In genomic region chr11:575996-576756, GRCh38 we compare ENCODE assay signal across 1 cellular context.
A peak's percentile ranks its signal among the peaks of the same experiment; 100 is the strongest.
TF ChIP-seq lines count a peak whose summit lies in the region.

A gene with protein sequence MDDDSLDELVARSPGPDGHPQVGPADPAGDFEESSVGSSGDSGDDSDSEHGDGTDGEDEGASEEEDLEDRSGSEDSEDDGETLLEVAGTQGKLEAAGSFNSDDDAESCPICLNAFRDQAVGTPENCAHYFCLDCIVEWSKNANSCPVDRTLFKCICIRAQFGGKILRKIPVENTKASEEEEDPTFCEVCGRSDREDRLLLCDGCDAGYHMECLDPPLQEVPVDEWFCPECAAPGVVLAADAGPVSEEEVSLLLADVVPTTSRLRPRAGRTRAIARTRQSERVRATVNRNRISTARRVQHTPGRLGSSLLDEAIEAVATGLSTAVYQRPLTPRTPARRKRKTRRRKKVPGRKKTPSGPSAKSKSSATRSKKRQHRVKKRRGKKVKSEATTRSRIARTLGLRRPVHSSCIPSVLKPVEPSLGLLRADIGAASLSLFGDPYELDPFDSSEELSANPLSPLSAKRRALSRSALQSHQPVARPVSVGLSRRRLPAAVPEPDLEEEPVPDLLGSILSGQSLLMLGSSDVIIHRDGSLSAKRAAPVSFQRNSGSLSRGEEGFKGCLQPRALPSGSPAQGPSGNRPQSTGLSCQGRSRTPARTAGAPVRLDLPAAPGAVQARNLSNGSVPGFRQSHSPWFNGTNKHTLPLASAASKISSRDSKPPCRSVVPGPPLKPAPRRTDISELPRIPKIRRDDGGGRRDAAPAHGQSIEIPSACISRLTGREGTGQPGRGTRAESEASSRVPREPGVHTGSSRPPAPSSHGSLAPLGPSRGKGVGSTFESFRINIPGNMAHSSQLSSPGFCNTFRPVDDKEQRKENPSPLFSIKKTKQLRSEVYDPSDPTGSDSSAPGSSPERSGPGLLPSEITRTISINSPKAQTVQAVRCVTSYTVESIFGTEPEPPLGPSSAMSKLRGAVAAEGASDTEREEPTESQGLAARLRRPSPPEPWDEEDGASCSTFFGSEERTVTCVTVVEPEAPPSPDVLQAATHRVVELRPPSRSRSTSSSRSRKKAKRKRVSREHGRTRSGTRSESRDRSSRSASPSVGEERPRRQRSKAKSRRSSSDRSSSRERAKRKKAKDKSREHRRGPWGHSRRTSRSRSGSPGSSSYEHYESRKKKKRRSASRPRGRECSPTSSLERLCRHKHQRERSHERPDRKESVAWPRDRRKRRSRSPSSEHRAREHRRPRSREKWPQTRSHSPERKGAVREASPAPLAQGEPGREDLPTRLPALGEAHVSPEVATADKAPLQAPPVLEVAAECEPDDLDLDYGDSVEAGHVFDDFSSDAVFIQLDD (N-terminal part only) (plus strand): TSS chr11:576470. CDS start chr11:581513, 5,043 bp downstream.

TF ChIP-seq in WTC11, 78 proteins besides CTCF, POLR2A, EP300 and RAD21 (continued from another document):
- TF ChIP-seq ZNF317 (CRISPR knock-in tag; IDR thresholded peaks at IDR 0.05; ENCODE audit: borderline replicate concordance, low read depth) (no peak), SP1 (CRISPR knock-in tag; conservative IDR thresholded peaks at IDR 0.05) (peak; percentile 83), STAT6 (CRISPR knock-in tag; conservative IDR thresholded peaks at IDR 0.05; ENCODE audit: low read depth) (no peak), FOXP1 (CRISPR knock-in tag; IDR thresholded peaks at IDR 0.05; ENCODE audit: borderline replicate concordance) (0 out of 2 replicates have a peak, but pooled peaks have one; percentile 19), JUN (CRISPR knock-in tag; IDR thresholded peaks at IDR 0.05) (no peak), IRF2 (CRISPR knock-in tag; IDR thresholded peaks at IDR 0.05; ENCODE audit: borderline replicate concordance, low read depth) (no peak), CREM (CRISPR knock-in tag; IDR thresholded peaks at IDR 0.05) (no peak), KAT7 (CRISPR knock-in tag; IDR thresholded peaks at IDR 0.05; ENCODE audit: borderline replicate concordance) (no peak; the same call in 1 of the 2 replicates), ELF4 (CRISPR knock-in tag; IDR thresholded peaks at IDR 0.05; ENCODE audit: low read depth) (no peak), USF1 (CRISPR knock-in tag; IDR thresholded peaks at IDR 0.05) (no peak), USF2 (CRISPR knock-in tag; IDR thresholded peaks at IDR 0.05) (no peak), IRF1 (CRISPR knock-in tag; IDR thresholded peaks at IDR 0.05) (no peak), FOXP4 (CRISPR knock-in tag; IDR thresholded peaks at IDR 0.05) (peak; percentile 69; the same call in 1 of the 2 replicates), ESRRA (CRISPR knock-in tag; IDR thresholded peaks at IDR 0.05; ENCODE audit: borderline replicate concordance) (no peak), ZBTB21 (CRISPR knock-in tag; IDR thresholded peaks at IDR 0.05; ENCODE audit: borderline replicate concordance) (no peak), NR2C2 (CRISPR knock-in tag; IDR thresholded peaks at IDR 0.05) (peak; percentile 90), CREB1 (CRISPR knock-in tag; IDR thresholded peaks at IDR 0.05) (no peak), ZNF416 (CRISPR knock-in tag; IDR thresholded peaks at IDR 0.05) (0 out of 2 replicates have a peak, but pooled peaks have one; percentile 46), GABPB1 (CRISPR knock-in tag; IDR thresholded peaks at IDR 0.05) (peak; percentile 67), NR3C1 (CRISPR knock-in tag; conservative IDR thresholded peaks at IDR 0.05; ENCODE audit: low read depth) (0 out of 2 replicates have a peak, but pooled peaks have one; percentile 24), SOX15 (CRISPR knock-in tag; IDR thresholded peaks at IDR 0.05) (no peak), ETV6 (CRISPR knock-in tag; IDR thresholded peaks at IDR 0.05) (peak; percentile 32; the same call in 1 of the 2 replicates), E2F4 (CRISPR knock-in tag; IDR thresholded peaks at IDR 0.05; ENCODE audit: borderline replicate concordance, low read depth) (peak; percentile 60; the same call in 1 of the 2 replicates)
- TF ChIP-seq, protein P1, sequence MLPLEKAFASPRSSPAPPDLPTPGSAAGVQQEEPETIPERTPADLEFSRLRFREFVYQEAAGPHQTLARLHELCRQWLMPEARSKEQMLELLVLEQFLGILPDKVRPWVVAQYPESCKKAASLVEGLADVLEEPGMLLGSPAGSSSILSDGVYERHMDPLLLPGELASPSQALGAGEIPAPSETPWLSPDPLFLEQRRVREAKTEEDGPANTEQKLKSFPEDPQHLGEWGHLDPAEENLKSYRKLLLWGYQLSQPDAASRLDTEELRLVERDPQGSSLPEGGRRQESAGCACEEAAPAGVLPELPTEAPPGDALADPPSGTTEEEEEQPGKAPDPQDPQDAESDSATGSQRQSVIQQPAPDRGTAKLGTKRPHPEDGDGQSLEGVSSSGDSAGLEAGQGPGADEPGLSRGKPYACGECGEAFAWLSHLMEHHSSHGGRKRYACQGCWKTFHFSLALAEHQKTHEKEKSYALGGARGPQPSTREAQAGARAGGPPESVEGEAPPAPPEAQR (CRISPR knock-in tag; IDR thresholded peaks at IDR 0.05), result no peak
- TF ChIP-seq, protein P2, sequence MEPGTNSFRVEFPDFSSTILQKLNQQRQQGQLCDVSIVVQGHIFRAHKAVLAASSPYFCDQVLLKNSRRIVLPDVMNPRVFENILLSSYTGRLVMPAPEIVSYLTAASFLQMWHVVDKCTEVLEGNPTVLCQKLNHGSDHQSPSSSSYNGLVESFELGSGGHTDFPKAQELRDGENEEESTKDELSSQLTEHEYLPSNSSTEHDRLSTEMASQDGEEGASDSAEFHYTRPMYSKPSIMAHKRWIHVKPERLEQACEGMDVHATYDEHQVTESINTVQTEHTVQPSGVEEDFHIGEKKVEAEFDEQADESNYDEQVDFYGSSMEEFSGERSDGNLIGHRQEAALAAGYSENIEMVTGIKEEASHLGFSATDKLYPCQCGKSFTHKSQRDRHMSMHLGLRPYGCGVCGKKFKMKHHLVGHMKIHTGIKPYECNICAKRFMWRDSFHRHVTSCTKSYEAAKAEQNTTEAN (CRISPR knock-in tag; IDR thresholded peaks at IDR 0.05), result no peak
- TF ChIP-seq, protein P3, sequence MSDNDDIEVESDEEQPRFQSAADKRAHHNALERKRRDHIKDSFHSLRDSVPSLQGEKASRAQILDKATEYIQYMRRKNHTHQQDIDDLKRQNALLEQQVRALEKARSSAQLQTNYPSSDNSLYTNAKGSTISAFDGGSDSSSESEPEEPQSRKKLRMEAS (CRISPR knock-in tag; IDR thresholded peaks at IDR 0.05), result 0 out of 2 replicates have a peak, but pooled peaks have one; percentile 6
- TF ChIP-seq, protein P4, sequence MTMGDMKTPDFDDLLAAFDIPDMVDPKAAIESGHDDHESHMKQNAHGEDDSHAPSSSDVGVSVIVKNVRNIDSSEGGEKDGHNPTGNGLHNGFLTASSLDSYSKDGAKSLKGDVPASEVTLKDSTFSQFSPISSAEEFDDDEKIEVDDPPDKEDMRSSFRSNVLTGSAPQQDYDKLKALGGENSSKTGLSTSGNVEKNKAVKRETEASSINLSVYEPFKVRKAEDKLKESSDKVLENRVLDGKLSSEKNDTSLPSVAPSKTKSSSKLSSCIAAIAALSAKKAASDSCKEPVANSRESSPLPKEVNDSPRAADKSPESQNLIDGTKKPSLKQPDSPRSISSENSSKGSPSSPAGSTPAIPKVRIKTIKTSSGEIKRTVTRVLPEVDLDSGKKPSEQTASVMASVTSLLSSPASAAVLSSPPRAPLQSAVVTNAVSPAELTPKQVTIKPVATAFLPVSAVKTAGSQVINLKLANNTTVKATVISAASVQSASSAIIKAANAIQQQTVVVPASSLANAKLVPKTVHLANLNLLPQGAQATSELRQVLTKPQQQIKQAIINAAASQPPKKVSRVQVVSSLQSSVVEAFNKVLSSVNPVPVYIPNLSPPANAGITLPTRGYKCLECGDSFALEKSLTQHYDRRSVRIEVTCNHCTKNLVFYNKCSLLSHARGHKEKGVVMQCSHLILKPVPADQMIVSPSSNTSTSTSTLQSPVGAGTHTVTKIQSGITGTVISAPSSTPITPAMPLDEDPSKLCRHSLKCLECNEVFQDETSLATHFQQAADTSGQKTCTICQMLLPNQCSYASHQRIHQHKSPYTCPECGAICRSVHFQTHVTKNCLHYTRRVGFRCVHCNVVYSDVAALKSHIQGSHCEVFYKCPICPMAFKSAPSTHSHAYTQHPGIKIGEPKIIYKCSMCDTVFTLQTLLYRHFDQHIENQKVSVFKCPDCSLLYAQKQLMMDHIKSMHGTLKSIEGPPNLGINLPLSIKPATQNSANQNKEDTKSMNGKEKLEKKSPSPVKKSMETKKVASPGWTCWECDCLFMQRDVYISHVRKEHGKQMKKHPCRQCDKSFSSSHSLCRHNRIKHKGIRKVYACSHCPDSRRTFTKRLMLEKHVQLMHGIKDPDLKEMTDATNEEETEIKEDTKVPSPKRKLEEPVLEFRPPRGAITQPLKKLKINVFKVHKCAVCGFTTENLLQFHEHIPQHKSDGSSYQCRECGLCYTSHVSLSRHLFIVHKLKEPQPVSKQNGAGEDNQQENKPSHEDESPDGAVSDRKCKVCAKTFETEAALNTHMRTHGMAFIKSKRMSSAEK (CRISPR knock-in tag; IDR thresholded peaks at IDR 0.05; ENCODE audit: borderline replicate concordance), result no peak
